Comparison of ENCODE assay signal across 19 cellular contexts in genomic region chr18:31647354-31647753, GRCh38. TPM values are rescaled to one million over a fixed set of nuclear protein-coding genes. Genes with fewer than 3 reads are reported as not detected.
"Had no signal": no experiment of that assay in that cellular context is flagged by ENCODE, and none has a peak within 500 bp of the region (broad histone marks: within the 10 kb centered on the region; RNA-seq: fewer than 3 reads in every experiment).

No MANE protein-coding gene starts in this region.

- H3K4me3 Mint-ChIP-seq: activated CD4-positive, alpha-beta memory T cell treated with anti-CD3 and anti-CD28 coated beads, Interleukin-2, amount 10 ng/mL, durations not matched to agents 7 days and 5 days; activated T-cell treated with anti-CD3 and anti-CD28 coated beads, Interleukin-2, amount 50 U/mL, for 24 hours; stimulated activated naive B cell treated with anti-CD40 and anti-IgM and Interleukin-4, amounts not matched to agents 10 μg/mL and 1 μg/mL and 100 μg/mL, for 72 hours had no signal

- H3K4me3 ChIP-seq: ascending aorta, breast epithelium, coronary artery, lung, pancreas, sigmoid colon, thoracic aorta had no signal

- FAIRE-seq: frontal cortex, keratinocyte, pancreas had no signal

- H3K4me1 ChIP-seq: ascending aorta, breast epithelium, pancreas had no signal

- H3K9me3 ChIP-seq: ascending aorta, breast epithelium, pancreas, sigmoid colon, thoracic aorta had no signal

- H3K9me3 Mint-ChIP-seq: activated CD4-positive, alpha-beta memory T cell treated with anti-CD3 and anti-CD28 coated beads, Interleukin-2, amount 10 ng/mL, durations not matched to agents 7 days and 5 days; activated T-cell treated with anti-CD3 and anti-CD28 coated beads, Interleukin-2, amount 50 U/mL, for 24 hours had no signal

- ATAC-seq: left lobe of liver; pancreas; stimulated activated naive B cell treated with anti-CD40 and anti-IgM and Interleukin-4, amounts not matched to agents 10 μg/mL and 1 μg/mL and 100 μg/mL, for 72 hours had no signal

- DNase-seq: activated CD4-positive, alpha-beta memory T cell treated with anti-CD3 and anti-CD28 coated beads, Interleukin-2, amount 10 ng/mL, durations not matched to agents 7 days and 5 days; activated CD4-positive, alpha-beta T cell treated with anti-CD3 and anti-CD28 coated beads for 48 hours; activated CD4-positive, CD25-positive, alpha-beta regulatory T cell; activated naive CD4-positive, alpha-beta T cell treated with anti-CD3 and anti-CD28 coated beads, Interleukin-2, amount 50 U/mL, for 16 hours; activated T-cell treated with anti-CD3 and anti-CD28 coated beads, Interleukin-2, amount 50 U/mL, for 24 hours; pancreas; sigmoid colon; stimulated activated naive B cell treated with anti-CD40 and anti-IgM and Interleukin-4, amounts not matched to agents 10 μg/mL and 1 μg/mL and 100 μg/mL, for 72 hours; T-helper 1 cell; T-helper 9 cell had no signal

- H3K36me3 ChIP-seq: ascending aorta, breast epithelium, pancreas, sigmoid colon, thoracic aorta had no signal

- H3K27ac ChIP-seq: ascending aorta, breast epithelium, coronary artery, pancreas, thoracic aorta had no signal

- H3K27ac Mint-ChIP-seq: activated CD4-positive, alpha-beta memory T cell treated with anti-CD3 and anti-CD28 coated beads, Interleukin-2, amount 10 ng/mL, durations not matched to agents 7 days and 5 days; activated T-cell treated with anti-CD3 and anti-CD28 coated beads, Interleukin-2, amount 50 U/mL, for 24 hours; stimulated activated naive B cell treated with anti-CD40 and anti-IgM and Interleukin-4, amounts not matched to agents 10 μg/mL and 1 μg/mL and 100 μg/mL, for 72 hours had no signal

- H3K27me3 ChIP-seq: ascending aorta, breast epithelium, pancreas, sigmoid colon had no signal

RNA-seq across cellular contexts. Expression of gene B4GALT6, which starts 37.0 kb away (rescaled TPM):
- total RNA-seq: myocyte had no signal

RNA-seq across cellular contexts. Expression of gene TTR, which starts 55.7 kb away (rescaled TPM):
- total RNA-seq: activated CD4-positive, alpha-beta memory T cell treated with anti-CD3 and anti-CD28 coated beads, Interleukin-2, amount 10 ng/mL, durations not matched to agents 7 days and 5 days; breast epithelium; myocyte; thoracic aorta had no signal
- polyA plus RNA-seq: keratinocyte had no signal
